ENCODE assay signal across 12 cellular contexts in genomic region chr1:91054780-91055481, GRCh38. TPM values are rescaled to one million over a fixed set of nuclear protein-coding genes. Genes with fewer than 3 reads are reported as not detected.
DNase-seq lines count a peak whose midpoint lies in the region; ATAC-seq and TF ChIP-seq lines count a peak whose summit lies in the region.
"Had no signal": no experiment of that assay in that cellular context is flagged by ENCODE, and none has a peak within 500 bp of the region (broad histone marks: within the 10 kb centered on the region; RNA-seq: fewer than 3 reads in every experiment).

No MANE protein-coding gene starts in this region.

- H3K9me3 Mint-ChIP-seq in CD4-positive, alpha-beta T cell, result no peaks in the 10 kb centered on the region

- DNase-seq in RPMI8226 (peak; percentile 25), DMS114 treated with DMSO at 0.1 percent for 48 hours (lab: John Stamatoyannopoulos, UW; ENCODE audit: unreplicated experiment) (no peak), NCI-H1417 treated with DMSO at 0.1 percent for 48 hours (lab: John Stamatoyannopoulos, UW) (no peak)
- no peak for DNase-seq in activated CD8-positive, alpha-beta memory T cell treated with anti-CD3 and anti-CD28 coated beads for 24 hours
- no peak for DNase-seq in CD4-positive, alpha-beta T cell
- DNase-seq: left lung, NCI-H226, sigmoid colon had no signal

- intact Hi-C loops in CD4-positive, alpha-beta T cell (cut with DNase I, micrococcal nuclease), result no loop called here

- H3K4me3 Mint-ChIP-seq in CD4-positive, alpha-beta T cell, result no peak overlapping the region

- no peaks in the 10 kb centered on the region for H3K36me3 Mint-ChIP-seq in CD4-positive, alpha-beta T cell (ENCODE audit: low read depth)

- H3K9me3 ChIP-seq in CD4-positive, alpha-beta T cell (ENCODE audit: control insufficient read depth, low read length), result no peaks in the 10 kb centered on the region
- H3K9me3 ChIP-seq: left lung, sigmoid colon had no signal

- H3K27me3 ChIP-seq in CD4-positive, alpha-beta T cell (ENCODE audit: control insufficient read depth, insufficient read depth, low read length), result no peaks in the 10 kb centered on the region
- H3K27me3 ChIP-seq: left lung, sigmoid colon had no signal

- ATAC-seq in GM18498 (IDR thresholded peaks at IDR 0.05; ENCODE audit: unreplicated experiment), result peak; percentile 90
- ATAC-seq in GM21360 (IDR thresholded peaks at IDR 0.05; ENCODE audit: unreplicated experiment), result peak; percentile 72
- ATAC-seq in HG03103 (IDR thresholded peaks at IDR 0.05; ENCODE audit: low read depth, unreplicated experiment), result peak; percentile 79
- no peak for ATAC-seq in CD4-positive, alpha-beta T cell (ENCODE audit: poor library complexity)
- ATAC-seq: left lung had no signal

- H3K4me1 Mint-ChIP-seq in CD4-positive, alpha-beta T cell (ENCODE audit: low read depth), result no peaks in the 10 kb centered on the region

- no peak for TF ChIP-seq CTCF in CD4-positive, alpha-beta T cell (IDR thresholded peaks at IDR 0.05)

- no peak overlapping the region for H3K27ac ChIP-seq in CD4-positive, alpha-beta T cell (ENCODE audit: low read depth, low read length)
- H3K27ac ChIP-seq: HL-60, left lung, sigmoid colon had no signal

- no peak overlapping the region for H3K27ac Mint-ChIP-seq in CD4-positive, alpha-beta T cell

- CTCF ChIA-PET in CD4-positive, alpha-beta T cell (lab: Charles Lee), result no interaction called here

- H3K27me3 Mint-ChIP-seq in CD4-positive, alpha-beta T cell, result no peaks in the 10 kb centered on the region

- POLR2A ChIA-PET in CD4-positive, alpha-beta T cell (lab: Charles Lee), result interaction anchor here (0.8 kb wide), 1 partner anchor 34 kb away, joined by 4 read pairs; the partner anchor contains the start of gene ZNF644

RNA-seq across cellular contexts. Expression of gene ZNF644, which starts 33.1 kb away (rescaled TPM):
- 100 to 1,000 TPM in 1 of 2 experiments, 10 to 100 TPM in 1; 93.3 to 101 TPM for total RNA-seq in CD4-positive, alpha-beta T cell
